9 cellular contexts compared by ENCODE assay signal in genomic region chr21:36065497-36066036, GRCh38. TPM values are rescaled to one million over a fixed set of nuclear protein-coding genes. Genes with fewer than 3 reads are reported as not detected.
DNase-seq lines count a peak whose midpoint lies in the region; ATAC-seq, FAIRE-seq and TF ChIP-seq lines count a peak whose summit lies in the region.
"Had no signal": no experiment of that assay in that cellular context is flagged by ENCODE, and none has a peak within 500 bp of the region (broad histone marks: within the 10 kb centered on the region; RNA-seq: fewer than 3 reads in every experiment).

No MANE protein-coding gene starts in this region.

- H2AFZ ChIP-seq in IMR-90 (replicated peaks; ENCODE audit: low read length, poor library complexity): no peak overlapping the region
- peak overlapping the region; percentile 18 for H2AFZ ChIP-seq in keratinocyte (ENCODE audit: control insufficient read depth, low read length)
- no peak overlapping the region for H2AFZ ChIP-seq in neuronal stem cell (ENCODE audit: low read length)

- H3K4me1 ChIP-seq in IMR-90 (ENCODE audit: control insufficient read depth, insufficient read depth, low read length): no peaks in the 10 kb centered on the region
- peaks cover 7% of the 10 kb centered on the region for H3K4me1 ChIP-seq in keratinocyte (ENCODE audit: control insufficient read depth, extremely low read depth, insufficient read depth, low read length)
- peaks cover 0 to 2% of the 10 kb centered on the region in 2 donors for H3K4me1 ChIP-seq in neuronal stem cell (ENCODE audit: control insufficient read depth in 2 of 2, insufficient read depth in 1 of 2, low read depth in 1 of 2, low read length in 2 of 2)

- peak overlapping the region; percentile 31 for H2BK5ac ChIP-seq in IMR-90 (ENCODE audit: low read depth, low read length, poor library complexity, severe bottlenecking)
- no peak overlapping the region for H2BK5ac ChIP-seq in neuronal stem cell (ENCODE audit: low read length)

- H3K27ac Mint-ChIP-seq in activated T-helper 1 cell treated with anti-CD3 and anti-CD28 coated beads, Interleukin-12 subunit alpha, Interleukin-12 subunit beta, Interleukin-2, Interleukin-4 antibody, amounts not matched to agents 30 ng/mL and 10 ng/mL and 1 ng/mL, durations not matched to agents 14 hours and 24 hours and 36 hours: peak overlapping the region; percentile 66
- no peak overlapping the region for H3K27ac Mint-ChIP-seq in type B pancreatic cell

- H3K18ac ChIP-seq in IMR-90 (ENCODE audit: low read depth, low read length) (peak overlapping the region; percentile 50; the same call in 1 of the 2 replicates), neuronal stem cell (ENCODE audit: low read length) (no peak overlapping the region)

- CTCF ChIA-PET in IMR-90 (lab: Yijun Ruan, JAX): interaction anchor here (0.7 kb wide), 1 partner anchor 1500 kb away, joined by 3 read pairs; no protein-coding TSS in a partner anchor

- no peak overlapping the region for H3K23ac ChIP-seq in IMR-90 (ENCODE audit: low read depth, low read length)
- no peak overlapping the region for H3K23ac ChIP-seq in neuronal stem cell (ENCODE audit: low read depth, low read length, poor library complexity)

- intact Hi-C loops in IMR-90 (cut with micrococcal nuclease): no loop called here
- intact Hi-C loops in activated T-helper 1 cell treated with anti-CD3 and anti-CD28 coated beads, Interleukin-12 subunit alpha, Interleukin-12 subunit beta, Interleukin-2, Interleukin-4 antibody, amounts not matched to agents 30 ng/mL and 10 ng/mL and 1 ng/mL, durations not matched to agents 14 hours and 24 hours and 36 hours (cut with micrococcal nuclease): loop anchor here (10.0 kb wide), 2 partner anchors 1021 to 1081 kb away; partner anchors contain the start of gene RUNX1

- H2BK15ac ChIP-seq in IMR-90 (ENCODE audit: low read depth, low read length) (0 out of 3 replicates have a peak overlapping the region, but pooled peaks have one; percentile 46), neuronal stem cell (ENCODE audit: low read length) (no peak overlapping the region)

- H2AK5ac ChIP-seq in IMR-90 (ENCODE audit: low read depth, low read length) (no peak overlapping the region), neuronal stem cell (ENCODE audit: low read depth, low read length) (no peak overlapping the region)

- H4K20me1 ChIP-seq in IMR-90 (ENCODE audit: insufficient read depth, low read length) (no peaks in the 10 kb centered on the region), keratinocyte (ENCODE audit: control insufficient read depth, extremely low read depth, insufficient read depth, low read length) (no peaks in the 10 kb centered on the region)

- H3K36me3 Mint-ChIP-seq in activated T-helper 1 cell treated with anti-CD3 and anti-CD28 coated beads, Interleukin-12 subunit alpha, Interleukin-12 subunit beta, Interleukin-2, Interleukin-4 antibody, amounts not matched to agents 30 ng/mL and 10 ng/mL and 1 ng/mL, durations not matched to agents 14 hours and 24 hours and 36 hours (ENCODE audit: low read depth): peaks cover 10% of the 10 kb centered on the region
- peaks cover 4% of the 10 kb centered on the region for H3K36me3 Mint-ChIP-seq in type B pancreatic cell

- no CpG with 5 or more reads among the region's 3 CpGs for WGBS in IMR-90 (ENCODE audit: extremely low coverage in 2 of 2, insufficient read length in 1 of 2), 2 experiments
- no CpG with 5 or more reads among the region's 3 CpGs for WGBS in neuronal stem cell (ENCODE audit: extremely low coverage in 2 of 2, insufficient read length in 2 of 2, insufficient replicate concordance in 1 of 2), 2 donors

- H2AK9ac ChIP-seq in IMR-90 (replicated peaks; ENCODE audit: low read depth, low read length, poor library complexity): no peak overlapping the region

- H3K4ac ChIP-seq in IMR-90 (ENCODE audit: low read depth, low read length) (peak overlapping the region; percentile 25; the same call in 1 of the 2 replicates), neuronal stem cell (ENCODE audit: low read length) (no peak overlapping the region)

- H3K9me3 ChIP-seq in IMR-90 (ENCODE audit: control insufficient read depth, insufficient read depth, low read length): peaks cover 7% of the 10 kb centered on the region
- H3K9me3 ChIP-seq in keratinocyte (ENCODE audit: control insufficient read depth, low read depth, low read length): peaks cover 5% of the 10 kb centered on the region
- peaks cover 4 to 9% of the 10 kb centered on the region in 2 donors for H3K9me3 ChIP-seq in neuronal stem cell (replicated peaks in 1 of 2; ENCODE audit: control insufficient read depth in 2 of 2, insufficient read depth in 1 of 2, low read depth in 1 of 2, low read length in 2 of 2)

- dilution Hi-C loops in IMR-90 (cut with HindIII; ENCODE audit: low sequenced_read_pairs, unreplicated experiment): no loop called here
- dilution Hi-C loops in keratinocyte (cut with MboI; ENCODE audit: extremely low pct_ligation_motif_present, low sequenced_read_pairs): no loop called here

- no peaks in the 10 kb centered on the region for H3K27me3 Mint-ChIP-seq in activated T-helper 1 cell treated with anti-CD3 and anti-CD28 coated beads, Interleukin-12 subunit alpha, Interleukin-12 subunit beta, Interleukin-2, Interleukin-4 antibody, amounts not matched to agents 30 ng/mL and 10 ng/mL and 1 ng/mL, durations not matched to agents 14 hours and 24 hours and 36 hours (ENCODE audit: insufficient read depth)
- no peaks in the 10 kb centered on the region for H3K27me3 Mint-ChIP-seq in type B pancreatic cell

- H3K14ac ChIP-seq in IMR-90 (replicated peaks; ENCODE audit: low read depth, low read length) (no peak overlapping the region), neuronal stem cell (ENCODE audit: low read length) (no peak overlapping the region)

- peaks cover 7 to 14% of the 10 kb centered on the region in 2 experiments; a peak in 3 of 4 replicates for H3K79me1 ChIP-seq in IMR-90 (ENCODE audit: low read depth in 1 of 2, low read length in 2 of 2)
- H3K79me1 ChIP-seq in neuronal stem cell (ENCODE audit: low read depth, low read length): no peaks in the 10 kb centered on the region

- H3K4me2 ChIP-seq in IMR-90 (ENCODE audit: low read depth, low read length) (no peak overlapping the region), keratinocyte (ENCODE audit: control insufficient read depth, extremely low read depth, insufficient read depth, low read depth, low read length) (no peak overlapping the region), neuronal stem cell (ENCODE audit: insufficient read depth, low read length, poor library complexity, severe bottlenecking) (no peak overlapping the region)

- no peak overlapping the region for H3K4me3 Mint-ChIP-seq in activated T-helper 1 cell treated with anti-CD3 and anti-CD28 coated beads, Interleukin-12 subunit alpha, Interleukin-12 subunit beta, Interleukin-2, Interleukin-4 antibody, amounts not matched to agents 30 ng/mL and 10 ng/mL and 1 ng/mL, durations not matched to agents 14 hours and 24 hours and 36 hours
- no peak overlapping the region for H3K4me3 Mint-ChIP-seq in type B pancreatic cell

- H3K56ac ChIP-seq in IMR-90 (ENCODE audit: extremely low read depth, insufficient read depth, low read length): no peak overlapping the region

- DNase-seq in Daoy (ENCODE audit: low read depth) (peak; percentile 80), IMR-90 (peak; percentile 65), keratinocyte (ENCODE audit: low read depth, low spot score) (no peak), neuronal stem cell (ENCODE audit: low spot score) (no peak), type B pancreatic cell (ENCODE audit: extremely low spot score, unreplicated experiment) (no peak), anterior cingulate cortex (lab: John Stamatoyannopoulos, UW) (no peak)
- no peak for DNase-seq in activated T-helper 1 cell treated with anti-CD3 and anti-CD28 coated beads, Interleukin-12 subunit alpha, Interleukin-12 subunit beta, Interleukin-2, Interleukin-4 antibody, amounts not matched to agents 30 ng/mL and 10 ng/mL and 1 ng/mL, durations not matched to agents 14 hours and 24 hours and 36 hours (ENCODE audit: low spot score)
- DNase-seq: occipital lobe had no signal

- H3K36me3 ChIP-seq in IMR-90 (ENCODE audit: control insufficient read depth, insufficient read depth, low read length) (no peaks in the 10 kb centered on the region), keratinocyte (ENCODE audit: control insufficient read depth in 2 of 2, extremely low read depth in 1 of 2, insufficient read depth in 2 of 2, low read length in 2 of 2) (no peaks in the 10 kb centered on the region), neuronal stem cell (replicated peaks in 1 of 2; ENCODE audit: control insufficient read depth in 2 of 2, insufficient read depth in 2 of 2, low read length in 2 of 2) (no peaks in the 10 kb centered on the region)

- FAIRE-seq in keratinocyte (lab: Jason Lieb, UNC): peak; percentile 32

- TF ChIP-seq CTCF in IMR-90 (conservative IDR thresholded peaks at IDR 0.05; ENCODE audit: low read depth, low read length) (no peak), keratinocyte (optimal IDR thresholded peaks at IDR 0.05 in 1 of 3, IDR thresholded peaks at IDR 0.05 in 1 of 3, conservative IDR thresholded peaks at IDR 0.05 in 1 of 3; ENCODE audit: extremely low read depth in 1 of 3, insufficient read depth in 2 of 3, low read length in 3 of 3) (no peak), type B pancreatic cell (conservative IDR thresholded peaks at IDR 0.05) (no peak)

- BruUV-seq in IMR-90 (replicated peaks; lab: Mats Ljungman, UMichigan): no TSS peak

- H2BK20ac ChIP-seq in IMR-90 (ENCODE audit: low read depth, low read length): peak overlapping the region; percentile 42; the same call in 1 of the 2 replicates

- no peak overlapping the region for H2BK12ac ChIP-seq in neuronal stem cell (ENCODE audit: low read length)

- POLR2A ChIA-PET in IMR-90 (lab: Charles Lee; ENCODE audit: unreplicated experiment): no interaction called here

- no peak overlapping the region for H3K27ac ChIP-seq in IMR-90 (ENCODE audit: insufficient read depth, low read length)
- H3K27ac ChIP-seq in keratinocyte (ENCODE audit: control insufficient read depth, insufficient read depth, low read length): no peak overlapping the region
- H3K27ac ChIP-seq in neuronal stem cell (replicated peaks; ENCODE audit: low read length): no peak overlapping the region

- peak overlapping the region; percentile 64; the same call in 1 of the 2 replicates for H4K5ac ChIP-seq in IMR-90 (ENCODE audit: low read depth, low read length)

- no peak for TF ChIP-seq POLR2A in IMR-90 (IDR thresholded peaks at IDR 0.05; ENCODE audit: low read depth, low read length)

- H3K4me3 ChIP-seq in IMR-90 (ENCODE audit: insufficient read depth, low read depth, low read length) (no peak overlapping the region), keratinocyte (ENCODE audit: control insufficient read depth in 2 of 3, extremely low read depth in 1 of 3, insufficient read depth in 2 of 3, low read depth in 1 of 3, low read length in 3 of 3) (no peak overlapping the region), neuronal stem cell (ENCODE audit: low read length in 2 of 2) (no peak overlapping the region)

- H2BK120ac ChIP-seq in IMR-90 (ENCODE audit: low read depth, low read length) (no peak overlapping the region; the same call in 1 of the 2 replicates), neuronal stem cell (ENCODE audit: low read depth, low read length) (no peak overlapping the region)

- ATAC-seq in IMR-90 (ENCODE audit: low read depth): no peak
- ATAC-seq in GM21526 (IDR thresholded peaks at IDR 0.05; ENCODE audit: low FRiP score, unreplicated experiment): no peak

- no peak for TF ChIP-seq RAD21 in IMR-90 (IDR thresholded peaks at IDR 0.05; ENCODE audit: low read length)

- in situ Hi-C loops in IMR-90 (cut with MboI; ENCODE audit: low sequenced_read_pairs): no loop called here

- H3K79me2 ChIP-seq in keratinocyte (ENCODE audit: control insufficient read depth, insufficient read depth, low read length): peaks cover 7% of the 10 kb centered on the region

- H4K91ac ChIP-seq in IMR-90 (ENCODE audit: insufficient read depth, low read depth, low read length): no peak overlapping the region; the same call in 1 of the 2 replicates
- H4K91ac ChIP-seq in neuronal stem cell (ENCODE audit: low read depth, low read length, poor library complexity): no peak overlapping the region

- H3K4me1 Mint-ChIP-seq in activated T-helper 1 cell treated with anti-CD3 and anti-CD28 coated beads, Interleukin-12 subunit alpha, Interleukin-12 subunit beta, Interleukin-2, Interleukin-4 antibody, amounts not matched to agents 30 ng/mL and 10 ng/mL and 1 ng/mL, durations not matched to agents 14 hours and 24 hours and 36 hours (ENCODE audit: low read depth): peaks cover 27% of the 10 kb centered on the region
- H3K4me1 Mint-ChIP-seq in type B pancreatic cell (ENCODE audit: unreplicated experiment): peaks cover 7% of the 10 kb centered on the region

- H4K8ac ChIP-seq in IMR-90 (ENCODE audit: low read depth in 2 of 2, low read length in 2 of 2) (peak overlapping the region; percentile 56 to 61; a peak in 3 of 4 replicates), neuronal stem cell (ENCODE audit: low read depth, low read length) (no peak overlapping the region)

- H3K9ac ChIP-seq in IMR-90 (ENCODE audit: low read depth, low read length): no peak overlapping the region
- H3K9ac ChIP-seq in keratinocyte (ENCODE audit: control insufficient read depth, extremely low read depth, insufficient read depth, low read length): no peak overlapping the region
- no peak overlapping the region for H3K9ac ChIP-seq in neuronal stem cell (ENCODE audit: low read depth, low read length, poor library complexity)

- H3K9me3 Mint-ChIP-seq in activated T-helper 1 cell treated with anti-CD3 and anti-CD28 coated beads, Interleukin-12 subunit alpha, Interleukin-12 subunit beta, Interleukin-2, Interleukin-4 antibody, amounts not matched to agents 30 ng/mL and 10 ng/mL and 1 ng/mL, durations not matched to agents 14 hours and 24 hours and 36 hours: peaks cover 9% of the 10 kb centered on the region
- peaks cover 9% of the 10 kb centered on the region for H3K9me3 Mint-ChIP-seq in type B pancreatic cell

- H3K9me1 ChIP-seq in IMR-90 (ENCODE audit: insufficient read depth, low read length) (peaks cover 3% of the 10 kb centered on the region; the same call in 1 of the 2 replicates), keratinocyte (ENCODE audit: control insufficient read depth, extremely low read depth, insufficient read depth, low read length) (no peaks in the 10 kb centered on the region)

- H3K27me3 ChIP-seq in IMR-90 (ENCODE audit: control insufficient read depth, insufficient read depth, low read length) (no peaks in the 10 kb centered on the region), keratinocyte (ENCODE audit: control insufficient read depth, extremely low read depth, insufficient read depth, low read length) (no peaks in the 10 kb centered on the region), neuronal stem cell (ENCODE audit: control insufficient read depth in 3 of 3, insufficient read depth in 3 of 3, low read depth in 1 of 3, low read length in 3 of 3) (peaks cover 0 to 13% (median 0%) of the 10 kb centered on the region in 3 experiments)

RNA-seq across cellular contexts. Expression of gene CBR1, which starts 4.3 kb away (rescaled TPM):
- total RNA-seq in Daoy (2014; rRNA removed; shearing (Covaris generic)): 130 and 170 TPM in 2 replicates
- 110 and 222 TPM in 2 replicates for total RNA-seq in IMR-90 (2012; rRNA removed)
- polyA plus RNA-seq in IMR-90 (2012; rRNA removed): 122 and 166 TPM in 2 replicates
- 441 and 499 TPM in 2 replicates for polyA plus RNA-seq in IMR-90 (2012; cell fraction: cytosol; rRNA removed)
- 56.3 and 235 TPM in 2 replicates for polyA plus RNA-seq in IMR-90 (2012; cell fraction: nucleus; rRNA removed; ENCODE audit: low replicate concordance)
- 62.7 and 62.8 TPM in 2 replicates for total RNA-seq in activated T-helper 1 cell treated with anti-CD3 and anti-CD28 coated beads, Interleukin-12 subunit alpha, Interleukin-12 subunit beta, Interleukin-2, Interleukin-4 antibody, amounts not matched to agents 30 ng/mL and 10 ng/mL and 1 ng/mL, durations not matched to agents 14 hours and 24 hours and 36 hours
- 188 to 269 TPM (median 207 TPM) in 3 replicates for polyA plus RNA-seq in keratinocyte
- 46.5 TPM for polyA plus RNA-seq in keratinocyte (2011; ENCODE audit: low read depth)
- polyA plus RNA-seq in keratinocyte (2011; cell fraction: cytosol; rRNA removed): 157 and 252 TPM in 2 replicates
- 136 and 160 TPM in 2 replicates for polyA plus RNA-seq in keratinocyte (2011; cell fraction: nucleus; rRNA removed)
- polyA plus RNA-seq in keratinocyte (2012; ENCODE audit: low replicate concordance): 109 and 180 TPM in 2 replicates
- polyA minus RNA-seq in keratinocyte: 53.4 to 72.4 TPM (median 69.5 TPM) in 3 replicates
- polyA minus RNA-seq in keratinocyte (2011; cell fraction: cytosol; rRNA and poly(A)+ RNA removed): 363 TPM
- 69.5 and 80.8 TPM in 2 replicates for polyA minus RNA-seq in keratinocyte (2011; cell fraction: nucleus; rRNA and poly(A)+ RNA removed)
- 9.9 TPM for polyA plus RNA-seq in neuronal stem cell (2013, experiment 1 of 2)
- polyA plus RNA-seq in neuronal stem cell (2013, experiment 2 of 2): 10.5 TPM
- 20.1 and 32.8 TPM in 2 replicates for total RNA-seq in type B pancreatic cell (ENCODE audit: low replicate concordance)

RNA-seq across cellular contexts. Expression of gene SETD4, which starts 5.2 kb away (rescaled TPM):
- total RNA-seq in Daoy (2014; rRNA removed; shearing (Covaris generic)): 25.8 and 28.2 TPM in 2 replicates
- total RNA-seq in IMR-90 (2012; rRNA removed) (7.5 and 9.5 TPM in 2 replicates), type B pancreatic cell (ENCODE audit: low replicate concordance) (16.7 and 26.4 TPM in 2 replicates)
- polyA plus RNA-seq in IMR-90 (2012; rRNA removed) (7.7 and 11.4 TPM in 2 replicates), keratinocyte (15.1 to 16.8 TPM (median 15.8 TPM) in 3 replicates)
- polyA plus RNA-seq in IMR-90 (2012; cell fraction: cytosol; rRNA removed): 2.6 and 3.6 TPM in 2 replicates
- polyA plus RNA-seq in IMR-90 (2012; cell fraction: nucleus; rRNA removed; ENCODE audit: low replicate concordance): 18.4 and 35.9 TPM in 2 replicates
- 21.9 and 22.0 TPM in 2 replicates for total RNA-seq in activated T-helper 1 cell treated with anti-CD3 and anti-CD28 coated beads, Interleukin-12 subunit alpha, Interleukin-12 subunit beta, Interleukin-2, Interleukin-4 antibody, amounts not matched to agents 30 ng/mL and 10 ng/mL and 1 ng/mL, durations not matched to agents 14 hours and 24 hours and 36 hours
- polyA plus RNA-seq in keratinocyte (2011; ENCODE audit: low read depth): 11.3 TPM
- 10.0 and 10.5 TPM in 2 replicates for polyA plus RNA-seq in keratinocyte (2011; cell fraction: cytosol; rRNA removed)
- 44.9 and 47.4 TPM in 2 replicates for polyA plus RNA-seq in keratinocyte (2011; cell fraction: nucleus; rRNA removed)
- 10.5 and 12.3 TPM in 2 replicates for polyA plus RNA-seq in keratinocyte (2012; ENCODE audit: low replicate concordance)
- 12.2 to 14.2 TPM (median 13.4 TPM) in 3 replicates for polyA minus RNA-seq in keratinocyte
- polyA minus RNA-seq in keratinocyte (2011; cell fraction: cytosol; rRNA and poly(A)+ RNA removed): 9.4 TPM
- polyA minus RNA-seq in keratinocyte (2011; cell fraction: nucleus; rRNA and poly(A)+ RNA removed): 11.4 and 18.9 TPM in 2 replicates
- polyA plus RNA-seq in neuronal stem cell (2013, experiment 1 of 2): 16.1 TPM
- polyA plus RNA-seq in neuronal stem cell (2013, experiment 2 of 2): 15.6 TPM

Comparison
In these comparisons a context has a peak if more than half of its experiments do, and no peak if none do; other contexts are left out.
1. DNase-seq: peak in Daoy (single experiment) and IMR-90 (single experiment); none in activated T-helper 1 cell treated with anti-CD3 and anti-CD28 coated beads, Interleukin-12 subunit alpha, Interleukin-12 subunit beta, Interleukin-2, Interleukin-4 antibody, amounts not matched to agents 30 ng/mL and 10 ng/mL and 1 ng/mL, durations not matched to agents 14 hours and 24 hours and 36 hours (single experiment), keratinocyte (single experiment), neuronal stem cell (single experiment), type B pancreatic cell (single experiment) and anterior cingulate cortex (0 of 58).